ENCODE assay signal across 13 cellular contexts in genomic region chr2:9408641-9409151, GRCh38. TPM values are rescaled to one million over a fixed set of nuclear protein-coding genes. Genes with fewer than 3 reads are reported as not detected.
DNase-seq lines count a peak whose midpoint lies in the region; ATAC-seq and TF ChIP-seq lines count a peak whose summit lies in the region.
"Had no signal": no experiment of that assay in that cellular context is flagged by ENCODE, and none has a peak within 500 bp of the region (broad histone marks: within the 10 kb centered on the region; RNA-seq: fewer than 3 reads in every experiment).

No MANE protein-coding gene starts in this region.

- H3K4me1 ChIP-seq in aorta (ENCODE audit: control insufficient read depth in 1 of 2, insufficient read depth in 2 of 2, low read length in 2 of 2): no peaks in the 10 kb centered on the region
- H3K4me1 ChIP-seq: Caco-2, colonic mucosa had no signal

- no peak for ATAC-seq in aorta (ENCODE audit: low FRiP score)

- no peaks in the 10 kb centered on the region for H3K27me3 ChIP-seq in aorta (ENCODE audit: control insufficient read depth in 1 of 2, insufficient read depth in 2 of 2, low read length in 1 of 2)
- H3K27me3 ChIP-seq: colonic mucosa, suprapubic skin had no signal

- no peaks in the 10 kb centered on the region for H3K9me3 Mint-ChIP-seq in chondrocyte (ENCODE audit: low read depth)
- no peaks in the 10 kb centered on the region for H3K9me3 Mint-ChIP-seq in osteocyte (ENCODE audit: unreplicated experiment)
- H3K9me3 Mint-ChIP-seq in activated CD4-positive, alpha-beta T cell treated with anti-CD3 and anti-CD28 coated beads, Interleukin-2, amount 10 ng/mL, durations not matched to agents 7 days and 5 days: no peaks in the 10 kb centered on the region
- H3K9me3 Mint-ChIP-seq: activated CD4-positive, alpha-beta memory T cell treated with anti-CD3 and anti-CD28 coated beads for 36 hours had no signal

- H3K36me3 ChIP-seq in aorta (ENCODE audit: control insufficient read depth in 1 of 2, insufficient read depth in 2 of 2, low read length in 1 of 2): peaks cover 0 to 6% of the 10 kb centered on the region in 2 donors
- H3K36me3 ChIP-seq: colonic mucosa had no signal

- POLR2A ChIA-PET in RWPE1 (lab: Yijun Ruan, JAX; ENCODE audit: low non-redundant PET): no interaction called here
- POLR2A ChIA-PET in activated CD4-positive, alpha-beta T cell treated with anti-CD3 and anti-CD28 coated beads, Interleukin-2, amount 10 ng/mL, durations not matched to agents 7 days and 5 days (lab: Charles Lee): interaction anchor here (0.7 kb wide), 1 partner anchor 200 kb away, joined by 4 read pairs; no protein-coding TSS in a partner anchor

- CTCF ChIA-PET in RWPE1 (lab: Yijun Ruan, JAX): interaction anchor here (0.6 kb wide), 1 partner anchor 692 kb away, joined by 3 read pairs; no protein-coding TSS in a partner anchor
- CTCF ChIA-PET in activated CD4-positive, alpha-beta T cell treated with anti-CD3 and anti-CD28 coated beads, Interleukin-2, amount 10 ng/mL, durations not matched to agents 7 days and 5 days (lab: Charles Lee): no interaction called here

- no peak for TF ChIP-seq CTCF in RWPE1 (conservative IDR thresholded peaks at IDR 0.05; ENCODE audit: low read depth)
- TF ChIP-seq CTCF in chondrocyte (IDR thresholded peaks at IDR 0.05): no peak
- no peak for TF ChIP-seq CTCF in osteocyte (IDR thresholded peaks at IDR 0.05)

- H3K4me3 ChIP-seq in aorta (ENCODE audit: low read length in 2 of 2): no peak overlapping the region
- H3K4me3 ChIP-seq: colonic mucosa, suprapubic skin had no signal

- H3K36me3 Mint-ChIP-seq in chondrocyte (ENCODE audit: low read depth) (peaks cover 19% of the 10 kb centered on the region), osteocyte (ENCODE audit: unreplicated experiment) (peaks cover 45% of the 10 kb centered on the region)
- H3K36me3 Mint-ChIP-seq in activated CD4-positive, alpha-beta T cell treated with anti-CD3 and anti-CD28 coated beads, Interleukin-2, amount 10 ng/mL, durations not matched to agents 7 days and 5 days (ENCODE audit: low read depth): peaks cover 41% of the 10 kb centered on the region

- H3K9me3 ChIP-seq in aorta (ENCODE audit: control insufficient read depth, low read length): no peaks in the 10 kb centered on the region
- H3K9me3 ChIP-seq: Caco-2, colonic mucosa, suprapubic skin had no signal

- H3K4me1 Mint-ChIP-seq in chondrocyte (ENCODE audit: low read depth) (peaks cover 30% of the 10 kb centered on the region), osteocyte (ENCODE audit: unreplicated experiment) (peaks cover 22% of the 10 kb centered on the region)
- peaks cover under 1% of the 10 kb centered on the region for H3K4me1 Mint-ChIP-seq in activated CD4-positive, alpha-beta T cell treated with anti-CD3 and anti-CD28 coated beads, Interleukin-2, amount 10 ng/mL, durations not matched to agents 7 days and 5 days

- WGBS in aorta, 2 donors: 57 to 67% methylated on average over 9 of the region's 9 CpGs

- H3K27ac ChIP-seq in RWPE1 (peak overlapping the region; percentile 50), aorta (ENCODE audit: low read depth in 1 of 2, low read length in 2 of 2) (peak overlapping the region in 1 of 2 donors; percentile 51)
- H3K27ac ChIP-seq: colonic mucosa, suprapubic skin had no signal

- DNase-seq in Kasumi-1 (lab: John Stamatoyannopoulos, UW): peak; percentile 86 to 91
- no peak for DNase-seq in RWPE1 (ENCODE audit: low spot score)
- no peak for DNase-seq in chondrocyte (ENCODE audit: low spot score)
- DNase-seq in osteocyte (ENCODE audit: extremely low spot score, unreplicated experiment): peak; percentile 57
- no peak for DNase-seq in aorta
- DNase-seq in activated CD4-positive, alpha-beta T cell treated with anti-CD3 and anti-CD28 coated beads, Interleukin-2, amount 10 ng/mL, durations not matched to agents 7 days and 5 days: no peak
- DNase-seq in NCI-H187 (lab: John Stamatoyannopoulos, UW): no peak
- DNase-seq: activated CD4-positive, alpha-beta memory T cell treated with anti-CD3 and anti-CD28 coated beads for 36 hours; activated effector memory CD4-positive, alpha-beta T cell treated with Interleukin-2 at 50 U/mL for 16 hours; Caco-2; colonic mucosa; NCI-H1105 treated with DMSO at 0.1 percent for 48 hours had no signal

- H3K4me3 Mint-ChIP-seq in chondrocyte (ENCODE audit: unreplicated experiment) (no peak overlapping the region), osteocyte (ENCODE audit: unreplicated experiment) (no peak overlapping the region)
- no peak overlapping the region for H3K4me3 Mint-ChIP-seq in activated CD4-positive, alpha-beta T cell treated with anti-CD3 and anti-CD28 coated beads, Interleukin-2, amount 10 ng/mL, durations not matched to agents 7 days and 5 days
- H3K4me3 Mint-ChIP-seq: activated CD4-positive, alpha-beta memory T cell treated with anti-CD3 and anti-CD28 coated beads for 36 hours had no signal

- no peaks in the 10 kb centered on the region for H3K27me3 Mint-ChIP-seq in chondrocyte (ENCODE audit: low read depth)
- H3K27me3 Mint-ChIP-seq in osteocyte (ENCODE audit: unreplicated experiment): no peaks in the 10 kb centered on the region
- H3K27me3 Mint-ChIP-seq in activated CD4-positive, alpha-beta T cell treated with anti-CD3 and anti-CD28 coated beads, Interleukin-2, amount 10 ng/mL, durations not matched to agents 7 days and 5 days: no peaks in the 10 kb centered on the region
- H3K27me3 Mint-ChIP-seq: activated CD4-positive, alpha-beta memory T cell treated with anti-CD3 and anti-CD28 coated beads for 36 hours had no signal

- H3K27ac Mint-ChIP-seq in chondrocyte (ENCODE audit: unreplicated experiment) (peak overlapping the region; percentile 43), osteocyte (ENCODE audit: unreplicated experiment) (peak overlapping the region; percentile 35)
- no peak overlapping the region for H3K27ac Mint-ChIP-seq in activated CD4-positive, alpha-beta T cell treated with anti-CD3 and anti-CD28 coated beads, Interleukin-2, amount 10 ng/mL, durations not matched to agents 7 days and 5 days
- H3K27ac Mint-ChIP-seq: activated CD4-positive, alpha-beta memory T cell treated with anti-CD3 and anti-CD28 coated beads for 36 hours had no signal

- intact Hi-C loops in aorta (cut with DNase I): no loop called here

RNA-seq across cellular contexts. Expression of gene ITGB1BP1, which starts 14.6 kb away (rescaled TPM):
- 99.8 to 126 TPM (median 117 TPM) in 3 replicates for total RNA-seq in chondrocyte
- total RNA-seq in osteocyte: 91.8 and 98.0 TPM in 2 replicates
- 100 to 1,000 TPM; 112 to 121 TPM for total RNA-seq in aorta
- 100 to 1,000 TPM; 151 to 168 TPM for polyA plus RNA-seq in aorta
- 100 to 1,000 TPM in 1 of 2 experiments, 10 to 100 TPM in 1; 93.9 to 104 TPM for total RNA-seq in activated CD4-positive, alpha-beta T cell treated with anti-CD3 and anti-CD28 coated beads, Interleukin-2, amount 10 ng/mL, durations not matched to agents 7 days and 5 days

RNA-seq across cellular contexts. Expression of gene CPSF3, which starts 14.8 kb away (rescaled TPM):
- total RNA-seq in chondrocyte (23.3 to 31.3 TPM (median 24.9 TPM) in 3 replicates), osteocyte (27.7 and 28.8 TPM in 2 replicates), aorta (10 to 100 TPM; 16.2 to 20.4 TPM)
- 10 to 100 TPM; 12.9 to 13.2 TPM for polyA plus RNA-seq in aorta
- 10 to 100 TPM; 46.9 to 58.2 TPM for total RNA-seq in activated CD4-positive, alpha-beta T cell treated with anti-CD3 and anti-CD28 coated beads, Interleukin-2, amount 10 ng/mL, durations not matched to agents 7 days and 5 days

Comparison
In these comparisons a context has a peak if more than half of its experiments do, and no peak if none do; other contexts are left out.
1. DNase-seq: peak in Kasumi-1 (2 of 2) and osteocyte (single experiment); none in RWPE1 (single experiment), chondrocyte (single experiment), aorta (0 of 2), activated CD4-positive, alpha-beta T cell treated with anti-CD3 and anti-CD28 coated beads, Interleukin-2, amount 10 ng/mL, durations not matched to agents 7 days and 5 days (single experiment) and NCI-H187 (0 of 2).